In the genomic region with DNA sequence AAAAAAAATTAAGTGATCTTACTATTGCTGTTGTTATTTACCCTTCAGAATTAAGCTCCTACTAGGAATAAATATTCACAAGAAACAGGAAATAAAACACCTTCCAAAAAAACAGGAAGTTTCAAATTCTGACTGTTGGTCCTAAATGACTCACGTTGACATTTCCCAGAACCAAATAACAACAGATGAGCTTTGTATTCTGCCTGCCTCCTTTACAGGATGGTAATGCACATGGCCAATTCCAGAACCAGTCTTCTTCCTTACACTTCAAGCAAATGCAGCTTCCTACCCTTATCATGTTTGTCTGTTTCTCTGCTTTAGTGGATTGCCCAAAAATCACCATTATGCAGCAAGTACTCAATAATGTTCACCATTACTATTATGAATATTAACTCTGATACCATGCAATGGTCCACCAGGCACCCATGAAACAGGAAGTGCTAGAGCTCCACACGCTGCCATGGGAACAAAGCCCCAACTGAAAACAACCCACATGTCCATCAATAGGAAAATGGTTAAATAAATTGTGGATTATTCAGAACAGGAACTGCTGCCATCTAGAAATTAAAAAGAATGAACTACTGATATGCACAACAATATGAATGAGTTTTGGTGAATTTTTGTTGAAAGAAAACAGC, we compare ENCODE assay signal across 18 cellular contexts. TPM values are rescaled to one million over a fixed set of nuclear protein-coding genes. Genes with fewer than 3 reads are reported as not detected.
DNase-seq lines count a peak whose midpoint lies in the region; ATAC-seq and TF ChIP-seq lines count a peak whose summit lies in the region.
"Had no signal": no experiment of that assay in that cellular context is flagged by ENCODE, and none has a peak within 500 bp of the region (broad histone marks: within the 10 kb centered on the region; RNA-seq: fewer than 3 reads in every experiment).

No MANE protein-coding gene starts in this region.

- H3K36me3 ChIP-seq in DOHH2 (ENCODE audit: control insufficient read depth, low read length) (peaks cover 4% of the 10 kb centered on the region), Karpas-422 (ENCODE audit: insufficient read depth, low read length) (peaks cover 28% of the 10 kb centered on the region)
- H3K36me3 ChIP-seq: ovary had no signal

- H3K79me2 ChIP-seq in DOHH2 (ENCODE audit: control insufficient read depth, low read length) (no peaks in the 10 kb centered on the region), Karpas-422 (ENCODE audit: low read length) (peaks cover 73% of the 10 kb centered on the region)

- no peaks in the 10 kb centered on the region for H3K9me3 ChIP-seq in DOHH2 (ENCODE audit: control insufficient read depth, insufficient read depth, low read length)
- no peaks in the 10 kb centered on the region for H3K9me3 ChIP-seq in Karpas-422 (ENCODE audit: low read length)
- H3K9me3 ChIP-seq: heart left ventricle, ovary, SJSA1 had no signal

- H3K9me2 ChIP-seq in DOHH2 (replicated peaks; ENCODE audit: control insufficient read depth, low read length): no peaks in the 10 kb centered on the region
- no peaks in the 10 kb centered on the region for H3K9me2 ChIP-seq in Karpas-422 (replicated peaks; ENCODE audit: insufficient read depth, low read length)

- H3K27me3 Mint-ChIP-seq in WTC11 (ENCODE audit: low read depth): no peaks in the 10 kb centered on the region
- H3K27me3 Mint-ChIP-seq: CD4-positive, alpha-beta memory T cell had no signal

- H3K9me3 Mint-ChIP-seq in WTC11: no peaks in the 10 kb centered on the region
- H3K9me3 Mint-ChIP-seq: CD4-positive, alpha-beta memory T cell had no signal

- peaks cover 13% of the 10 kb centered on the region for H3K4me1 Mint-ChIP-seq in WTC11

- H2AFZ ChIP-seq in Karpas-422 (ENCODE audit: low read length): no peak overlapping the region

- DNase-seq in Karpas-422: peak; percentile 50
- no peak for DNase-seq in WTC11 (ENCODE audit: low spot score)
- DNase-seq in foreskin melanocyte: peak; percentile 73
- no peak for DNase-seq in activated effector memory CD4-positive, alpha-beta T cell treated with anti-CD3 and anti-CD28 coated beads, Interleukin-2, amount 50 U/mL, for 16 hours
- DNase-seq in germinal center (ENCODE audit: low spot score): no peak
- DNase-seq in NCI-H1417 treated with DMSO at 0.1 percent for 48 hours (lab: John Stamatoyannopoulos, UW): no peak
- DNase-seq: activated CD4-positive, alpha-beta T cell treated with anti-CD3 and anti-CD28 coated beads, Interleukin-2, amount 50 U/mL, for 1 hour; CD4-positive, alpha-beta memory T cell; effector memory CD4-positive, alpha-beta T cell; H7; heart left ventricle; left ventricle myocardium superior; NCI-H524 had no signal

- no peaks in the 10 kb centered on the region for H3K27me3 ChIP-seq in DOHH2 (ENCODE audit: control insufficient read depth, low read length)
- no peaks in the 10 kb centered on the region for H3K27me3 ChIP-seq in Karpas-422 (ENCODE audit: low read length)
- H3K27me3 ChIP-seq: heart left ventricle, ovary, SJSA1 had no signal

- POLR2A ChIA-PET in WTC11 (lab: Charles Lee): no interaction called here

- no peak for ATAC-seq in WTC11
- no peak for ATAC-seq in GM19452 (IDR thresholded peaks at IDR 0.05; ENCODE audit: unreplicated experiment)
- ATAC-seq: heart left ventricle, left ventricle myocardium superior had no signal

- TF ChIP-seq CTCF in DOHH2 (IDR thresholded peaks at IDR 0.05; ENCODE audit: low read depth, low read length, poor library complexity, severe bottlenecking) (no peak), WTC11 (IDR thresholded peaks at IDR 0.05) (no peak)

- no peak overlapping the region for H3K9ac ChIP-seq in Karpas-422 (ENCODE audit: low read length)

- H3K4me3 Mint-ChIP-seq in WTC11: no peak overlapping the region

- no peaks in the 10 kb centered on the region for H4K20me1 ChIP-seq in DOHH2 (ENCODE audit: control insufficient read depth, insufficient read depth, low read depth, low read length)
- H4K20me1 ChIP-seq in Karpas-422 (ENCODE audit: insufficient read depth, low read depth, low read length): no peaks in the 10 kb centered on the region

- no peaks in the 10 kb centered on the region for H3F3A ChIP-seq in DOHH2 (ENCODE audit: control insufficient read depth, insufficient read depth)

- H3K27ac Mint-ChIP-seq in WTC11: 0 out of 2 replicates have a peak overlapping the region, but pooled peaks have one; percentile 33

- CTCF ChIA-PET in WTC11 (lab: Charles Lee): no interaction called here

- H3K4me3 ChIP-seq in DOHH2 (ENCODE audit: low read length): peak overlapping the region; percentile 3; the same call in 1 of the 2 replicates
- H3K4me3 ChIP-seq in Karpas-422 (ENCODE audit: low read length): no peak overlapping the region
- H3K4me3 ChIP-seq: heart left ventricle, ovary, SJSA1 had no signal

- peaks cover 27% of the 10 kb centered on the region for H3K36me3 Mint-ChIP-seq in WTC11

- H3K4me1 ChIP-seq in DOHH2 (ENCODE audit: control insufficient read depth, low read length) (peaks cover 9% of the 10 kb centered on the region), Karpas-422 (ENCODE audit: low read length) (peaks cover 10% of the 10 kb centered on the region)

- peak overlapping the region; percentile 20; the same call in 1 of the 2 replicates for H3K27ac ChIP-seq in DOHH2 (ENCODE audit: low read depth, low read length)
- peak overlapping the region; percentile 25 for H3K27ac ChIP-seq in Karpas-422 (ENCODE audit: low read length)
- H3K27ac ChIP-seq: heart left ventricle, ovary, SJSA1 had no signal

- H3K4me2 ChIP-seq in DOHH2 (ENCODE audit: low read length) (peak overlapping the region; percentile 40), Karpas-422 (ENCODE audit: low read depth, low read length, poor library complexity, severe bottlenecking) (no peak overlapping the region)

TF ChIP-seq in WTC11, 78 proteins besides CTCF, POLR2A, EP300 and RAD21:
- no peak for TF ChIP-seq FOXP1 (CRISPR knock-in tag; IDR thresholded peaks at IDR 0.05; ENCODE audit: borderline replicate concordance)
- no peak for TF ChIP-seq PRRX2 (CRISPR knock-in tag; IDR thresholded peaks at IDR 0.05)
- TF ChIP-seq, protein P1, sequence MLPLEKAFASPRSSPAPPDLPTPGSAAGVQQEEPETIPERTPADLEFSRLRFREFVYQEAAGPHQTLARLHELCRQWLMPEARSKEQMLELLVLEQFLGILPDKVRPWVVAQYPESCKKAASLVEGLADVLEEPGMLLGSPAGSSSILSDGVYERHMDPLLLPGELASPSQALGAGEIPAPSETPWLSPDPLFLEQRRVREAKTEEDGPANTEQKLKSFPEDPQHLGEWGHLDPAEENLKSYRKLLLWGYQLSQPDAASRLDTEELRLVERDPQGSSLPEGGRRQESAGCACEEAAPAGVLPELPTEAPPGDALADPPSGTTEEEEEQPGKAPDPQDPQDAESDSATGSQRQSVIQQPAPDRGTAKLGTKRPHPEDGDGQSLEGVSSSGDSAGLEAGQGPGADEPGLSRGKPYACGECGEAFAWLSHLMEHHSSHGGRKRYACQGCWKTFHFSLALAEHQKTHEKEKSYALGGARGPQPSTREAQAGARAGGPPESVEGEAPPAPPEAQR (CRISPR knock-in tag; IDR thresholded peaks at IDR 0.05): no peak
- no peak for TF ChIP-seq ZNF423 (CRISPR knock-in tag; IDR thresholded peaks at IDR 0.05)
- no peak for TF ChIP-seq ZNF121 (CRISPR knock-in tag; IDR thresholded peaks at IDR 0.05)
- TF ChIP-seq, protein P2, sequence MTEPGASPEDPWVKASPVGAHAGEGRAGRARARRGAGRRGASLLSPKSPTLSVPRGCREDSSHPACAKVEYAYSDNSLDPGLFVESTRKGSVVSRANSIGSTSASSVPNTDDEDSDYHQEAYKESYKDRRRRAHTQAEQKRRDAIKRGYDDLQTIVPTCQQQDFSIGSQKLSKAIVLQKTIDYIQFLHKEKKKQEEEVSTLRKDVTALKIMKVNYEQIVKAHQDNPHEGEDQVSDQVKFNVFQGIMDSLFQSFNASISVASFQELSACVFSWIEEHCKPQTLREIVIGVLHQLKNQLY (CRISPR knock-in tag; IDR thresholded peaks at IDR 0.05): no peak
- TF ChIP-seq ZNF263 (CRISPR knock-in tag; IDR thresholded peaks at IDR 0.05; ENCODE audit: low read depth): no peak

RNA-seq across cellular contexts. Expression of a gene that starts 8.9 kb away (rescaled TPM):
- total RNA-seq in Karpas-422 (2014; rRNA removed; shearing (Covaris generic); ENCODE audit: low replicate concordance): 26.1 and 31.8 TPM in 2 replicates
- 13.5 to 18.6 TPM (median 16.6 TPM) in 3 replicates for total RNA-seq in WTC11 (2021)

RNA-seq across cellular contexts. Expression of a gene that starts 11.5 kb away (rescaled TPM):
- total RNA-seq in Karpas-422 (2014; rRNA removed; shearing (Covaris generic); ENCODE audit: low replicate concordance): 15.5 and 31.0 TPM in 2 replicates
- total RNA-seq in WTC11 (2021): 16.4 to 20.4 TPM (median 17.5 TPM) in 3 replicates

RNA-seq across cellular contexts. Expression of a gene that starts 39.2 kb away (rescaled TPM):
- total RNA-seq in Karpas-422 (2014; rRNA removed; shearing (Covaris generic); ENCODE audit: low replicate concordance): not detected in 2 replicates
- total RNA-seq in WTC11 (2021): 0.55 TPM in 1 of 3 replicates, not detected in the others
- total RNA-seq: CD4-positive, alpha-beta memory T cell; H7; heart left ventricle; left ventricle myocardium superior; MCF 10A; SJSA1 had no signal

RNA-seq across cellular contexts. Expression of a gene that starts 58.6 kb away (rescaled TPM):
- total RNA-seq in Karpas-422 (2014; rRNA removed; shearing (Covaris generic); ENCODE audit: low replicate concordance): not detected in 2 replicates
- 0.83 to 1.1 TPM (median 1.1 TPM) in 3 replicates for total RNA-seq in WTC11 (2021)
- total RNA-seq: CD4-positive, alpha-beta memory T cell; H7; left ventricle myocardium superior; MCF 10A; SJSA1 had no signal

Comparison
In these comparisons a context has a peak if more than half of its experiments do, and no peak if none do; other contexts are left out.
1. DNase-seq: peak in Karpas-422 (single experiment) and foreskin melanocyte (single experiment); none in WTC11 (single experiment), activated effector memory CD4-positive, alpha-beta T cell treated with anti-CD3 and anti-CD28 coated beads, Interleukin-2, amount 50 U/mL, for 16 hours (single experiment), germinal center (single experiment) and NCI-H1417 treated with DMSO at 0.1 percent for 48 hours (single experiment).